In genomic region chr5:6900828-6901227, GRCh38 we compare ENCODE assay signal across 16 cellular contexts.
DNase-seq lines count a peak whose midpoint lies in the region; ATAC-seq, FAIRE-seq and TF ChIP-seq lines count a peak whose summit lies in the region.
"Had no signal": no experiment of that assay in that cellular context is flagged by ENCODE, and none has a peak within 500 bp of the region (broad histone marks: within the 10 kb centered on the region; RNA-seq: fewer than 3 reads in every experiment).

No MANE protein-coding gene starts in this region.

- H3K4me2 ChIP-seq in HepG2 (ENCODE audit: low read depth, low read length), result peak overlapping the region; percentile 53

- 2% methylated on average over 9 of the region's 9 CpGs for WGBS in HepG2 (ENCODE audit: low lambda C conversion rate)

- peak; percentile 93 for FAIRE-seq in HepG2 (lab: Jason Lieb, UNC)

- H3K4me1 ChIP-seq in HepG2 (ENCODE audit: insufficient read depth, low read length) (peaks cover 66% of the 10 kb centered on the region), Peyer's patch (no peaks in the 10 kb centered on the region), HAP-1 (no peaks in the 10 kb centered on the region)
- H3K4me1 ChIP-seq: parathyroid adenoma, thyroid gland had no signal

- no peak overlapping the region for H3K9ac ChIP-seq in HepG2 (ENCODE audit: insufficient read depth, low read depth, low read length)
- H3K9ac ChIP-seq: parathyroid adenoma had no signal

- POLR2A ChIA-PET in HepG2 (lab: Yijun Ruan, JAX), result interaction anchor here (1.4 kb wide), 1 partner anchor 28 kb away, joined by 5 read pairs; no protein-coding TSS in a partner anchor

- no peak overlapping the region for H3K27ac Mint-ChIP-seq in Calu3 (ENCODE audit: unreplicated experiment)
- H3K27ac Mint-ChIP-seq: activated CD4-positive, alpha-beta T cell treated with anti-CD3 and anti-CD28 coated beads for 36 hours; T-cell had no signal

- ATAC-seq in HepG2 (peak; percentile 98), HG02870 (IDR thresholded peaks at IDR 0.05; ENCODE audit: unreplicated experiment) (no peak)
- ATAC-seq: activated CD4-positive, alpha-beta T cell treated with anti-CD3 and anti-CD28 coated beads for 36 hours; T-cell had no signal

- no peaks in the 10 kb centered on the region for H3K36me3 ChIP-seq in HepG2 (replicated peaks in 1 of 2; ENCODE audit: control insufficient read depth in 1 of 2, insufficient read depth in 2 of 2, low read length in 2 of 2)
- H3K36me3 ChIP-seq in Peyer's patch, result no peaks in the 10 kb centered on the region
- H3K36me3 ChIP-seq in HAP-1 (replicated peaks), result no peaks in the 10 kb centered on the region
- H3K36me3 ChIP-seq: thyroid gland had no signal

- H4K20me1 ChIP-seq in HepG2 (ENCODE audit: insufficient read depth, low read length), result no peaks in the 10 kb centered on the region

- CTCF ChIA-PET in Calu3 (lab: Charles Lee), result no interaction called here
- CTCF ChIA-PET in HepG2 (lab: Yijun Ruan, JAX; ENCODE audit: low intra/inter-chr PET ratio, low total read pairs), result no interaction called here

- no peak for TF ChIP-seq CTCF in Calu3 (IDR thresholded peaks at IDR 0.05; ENCODE audit: unreplicated experiment)
- no peak for TF ChIP-seq CTCF in HepG2 (CRISPR knock-in tag; IDR thresholded peaks at IDR 0.05)
- no peak for TF ChIP-seq CTCF in Peyer's patch (IDR thresholded peaks at IDR 0.05)

- H3K36me3 Mint-ChIP-seq in Calu3 (ENCODE audit: insufficient read depth, unreplicated experiment), result no peaks in the 10 kb centered on the region
- H3K36me3 Mint-ChIP-seq: T-cell had no signal

- H3K27me3 Mint-ChIP-seq in Calu3 (ENCODE audit: unreplicated experiment), result no peaks in the 10 kb centered on the region
- H3K27me3 Mint-ChIP-seq: activated CD4-positive, alpha-beta T cell treated with anti-CD3 and anti-CD28 coated beads for 36 hours had no signal

- in situ Hi-C loops in HepG2 (cut with HindIII; ENCODE audit: extremely low pct_ligation_motif_present, low pct_unique_long_range_greater_than_20kb), result no loop called here
- in situ Hi-C loops in HAP-1 (cut with MboI; ENCODE audit: low sequenced_read_pairs), result no loop called here

- no peaks in the 10 kb centered on the region for H3K27me3 ChIP-seq in HepG2 (ENCODE audit: control insufficient read depth in 1 of 2, insufficient read depth in 2 of 2, low read length in 2 of 2)
- H3K27me3 ChIP-seq in Peyer's patch, result no peaks in the 10 kb centered on the region
- H3K27me3 ChIP-seq in HAP-1 (ENCODE audit: low read depth), result no peaks in the 10 kb centered on the region
- H3K27me3 ChIP-seq: thyroid gland had no signal

- intact Hi-C loops in Calu3 (cut with micrococcal nuclease; ENCODE audit: unreplicated experiment) (loop anchor here (10.0 kb wide), 1 partner anchor 76 kb away; no protein-coding TSS in a partner anchor), HepG2 (cut with micrococcal nuclease; ENCODE audit: unreplicated experiment) (no loop called here)

- no peak overlapping the region for H2AFZ ChIP-seq in HepG2 (ENCODE audit: low read length)
- H2AFZ ChIP-seq: parathyroid adenoma had no signal

- H3K9me3 ChIP-seq in HepG2 (ENCODE audit: low read length), result no peaks in the 10 kb centered on the region
- no peaks in the 10 kb centered on the region for H3K9me3 ChIP-seq in Peyer's patch
- no peaks in the 10 kb centered on the region for H3K9me3 ChIP-seq in HAP-1
- H3K9me3 ChIP-seq: thyroid gland had no signal

- peaks cover 11% of the 10 kb centered on the region for H3K9me3 Mint-ChIP-seq in Calu3 (ENCODE audit: low read depth, unreplicated experiment)

- TF ChIP-seq POLR2A in HepG2 (IDR thresholded peaks at IDR 0.05; ENCODE audit: insufficient read depth in 1 of 2, low read depth in 2 of 2, low read length in 2 of 2), result no peak
- no peak for TF ChIP-seq POLR2A in Peyer's patch (IDR thresholded peaks at IDR 0.05)

- H3K4me3 Mint-ChIP-seq in Calu3 (ENCODE audit: low read depth, unreplicated experiment), result no peak overlapping the region
- H3K4me3 Mint-ChIP-seq: activated CD4-positive, alpha-beta T cell treated with anti-CD3 and anti-CD28 coated beads for 36 hours; T-cell had no signal

- H3K79me2 ChIP-seq in HepG2 (ENCODE audit: insufficient read depth, low read length), result no peaks in the 10 kb centered on the region
- H3K79me2 ChIP-seq: parathyroid adenoma had no signal

- no TSS peak for BruUV-seq in Calu3 (replicated peaks; lab: Mats Ljungman, UMichigan)
- no TSS peak for BruUV-seq in HepG2 (replicated peaks; lab: Mats Ljungman, UMichigan)

- no peak for TF ChIP-seq RAD21 in HepG2 (CRISPR knock-in tag; IDR thresholded peaks at IDR 0.05)

- DNase-seq in Calu3 (peak; percentile 40), NCI-H146 (lab: John Stamatoyannopoulos, UW) (peak; percentile 45), NCI-H748 (lab: John Stamatoyannopoulos, UW; ENCODE audit: unreplicated experiment) (peak; percentile 100), HepG2 (ENCODE audit: low spot score) (peak; percentile 98), Peyer's patch (no peak), HAP-1 (ENCODE audit: low spot score in 2 of 2) (no peak)
- DNase-seq in activated effector memory CD4-positive, alpha-beta T cell treated with Interleukin-2 at 50 U/mL for 16 hours, result no peak
- DNase-seq: ACHN; activated CD4-positive, alpha-beta T cell treated with anti-CD3 and anti-CD28 coated beads for 36 hours; amniotic stem cell; mesenchymal stem cell; stimulated activated CD4-positive, alpha-beta T cell treated with anti-CD3 and anti-CD28 coated beads, Interleukin-15, amount 100 ng/mL, for 24 hours; T-cell; thyroid gland had no signal

- H3K4me1 Mint-ChIP-seq in Calu3 (ENCODE audit: low read depth, unreplicated experiment), result no peaks in the 10 kb centered on the region
- H3K4me1 Mint-ChIP-seq: activated CD4-positive, alpha-beta T cell treated with anti-CD3 and anti-CD28 coated beads for 36 hours; T-cell had no signal

- H3K4me3 ChIP-seq in HepG2 (replicated peaks in 1 of 3; ENCODE audit: insufficient read depth in 1 of 3, low read depth in 2 of 3, low read length in 3 of 3), result peak overlapping the region in 1 of 3 experiments; percentile 21; a peak in 1 of 6 replicates
- no peak overlapping the region for H3K4me3 ChIP-seq in Peyer's patch
- H3K4me3 ChIP-seq in HAP-1, result no peak overlapping the region
- H3K4me3 ChIP-seq: thyroid gland had no signal

- H3K27ac ChIP-seq in HepG2 (ENCODE audit: extremely low read length, insufficient read depth, low read length) (peak overlapping the region; percentile 65), Peyer's patch (no peak overlapping the region)
- H3K27ac ChIP-seq: parathyroid adenoma, thyroid gland had no signal

- TF ChIP-seq EP300 in HepG2 (IDR thresholded peaks at IDR 0.05; ENCODE audit: low read depth in 2 of 2, low read length in 2 of 2) (peak in 1 of 2 experiments; percentile 87; a peak in 2 of 4 replicates), HepG2 (CRISPR knock-in tag; IDR thresholded peaks at IDR 0.05; ENCODE audit: borderline replicate concordance) (no peak; the same call in 1 of the 2 replicates)

TF ChIP-seq in HepG2, 621 proteins besides CTCF, POLR2A, EP300 and RAD21 (continues in another document):
- TF ChIP-seq STAG1 (CRISPR knock-in tag; IDR thresholded peaks at IDR 0.05) (no peak), ZNF20 (CRISPR knock-in tag; IDR thresholded peaks at IDR 0.05) (no peak), MIXL1 (CRISPR knock-in tag; IDR thresholded peaks at IDR 0.05) (peak; percentile 81), KDM6A (CRISPR knock-in tag; IDR thresholded peaks at IDR 0.05; ENCODE audit: low read depth) (peak; percentile 67), PHF21A (CRISPR knock-in tag; IDR thresholded peaks at IDR 0.05) (peak; percentile 72), ZNF883 (CRISPR knock-in tag; IDR thresholded peaks at IDR 0.05; ENCODE audit: not compliant biosample characterization) (no peak), NFYC (CRISPR knock-in tag; IDR thresholded peaks at IDR 0.05) (peak; percentile 16; the same call in 1 of the 2 replicates), BRCA1 (CRISPR knock-in tag; IDR thresholded peaks at IDR 0.05) (no peak), ELF4 (CRISPR knock-in tag; IDR thresholded peaks at IDR 0.05; ENCODE audit: borderline replicate concordance) (peak; percentile 57; the same call in 1 of the 2 replicates), ZNF484 (CRISPR knock-in tag; IDR thresholded peaks at IDR 0.05; ENCODE audit: borderline replicate concordance, low read depth) (no peak), MEIS2 (CRISPR knock-in tag; IDR thresholded peaks at IDR 0.05) (0 out of 2 replicates have a peak, but pooled peaks have one; percentile 56), ARNTL (CRISPR knock-in tag; IDR thresholded peaks at IDR 0.05) (peak; percentile 51; the same call in 1 of the 2 replicates), HOMEZ (CRISPR knock-in tag; IDR thresholded peaks at IDR 0.05; ENCODE audit: low read depth) (peak; percentile 98), TCF7 (IDR thresholded peaks at IDR 0.05; ENCODE audit: low read depth) (peak; percentile 82), HIC2 (CRISPR knock-in tag; IDR thresholded peaks at IDR 0.05; ENCODE audit: low read depth) (no peak), ERF (CRISPR knock-in tag; IDR thresholded peaks at IDR 0.05) (peak; percentile 66; the same call in 1 of the 2 replicates), KDM1A (CRISPR knock-in tag; IDR thresholded peaks at IDR 0.05) (0 out of 2 replicates have a peak, but pooled peaks have one; percentile 27)

Comparison
In these comparisons a context has a peak if more than half of its experiments do, and no peak if none do; other contexts are left out.
1. DNase-seq: peak in Calu3 (single experiment), NCI-H146 (single experiment), NCI-H748 (single experiment) and HepG2 (single experiment); none in activated effector memory CD4-positive, alpha-beta T cell treated with Interleukin-2 at 50 U/mL for 16 hours (single experiment), Peyer's patch (0 of 3) and HAP-1 (0 of 2).